4 cellular contexts compared by ENCODE assay signal in genomic region chr14:63279933-63280332, GRCh38. TPM values are rescaled to one million over a fixed set of nuclear protein-coding genes. Genes with fewer than 3 reads are reported as not detected.
"Had no signal": no experiment of that assay in that cellular context is flagged by ENCODE, and none has a peak within 500 bp of the region (broad histone marks: within the 10 kb centered on the region; RNA-seq: fewer than 3 reads in every experiment).

No MANE protein-coding gene starts in this region.

RNA-seq across cellular contexts. Expression of gene GPHB5, which starts 38.8 kb away (rescaled TPM):
- total RNA-seq: LHCN-M2, M059J, MCF 10A, NCI-H460 had no signal
